ENCODE assay signal across 1 cellular context in the genomic region with DNA sequence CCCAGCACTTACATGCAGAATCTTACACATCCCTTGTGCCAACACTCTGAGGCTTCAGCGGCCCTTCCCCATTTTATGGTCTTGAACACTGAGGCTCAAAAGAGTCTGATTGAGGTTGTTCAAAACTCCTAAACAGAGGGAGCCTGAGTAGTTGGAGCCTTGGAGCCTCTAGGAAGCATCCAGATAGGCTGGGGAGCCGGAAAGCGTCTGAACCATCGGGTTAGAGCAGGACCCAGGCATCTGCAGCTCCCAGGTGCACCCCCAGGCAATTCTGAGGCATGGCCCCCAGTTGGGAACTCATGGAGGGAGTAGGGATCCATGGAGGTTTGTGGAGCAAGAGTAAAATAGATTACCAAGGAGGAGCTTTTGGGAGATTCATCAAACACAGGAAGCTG.
TF ChIP-seq lines count a peak whose summit lies in the region.

No MANE protein-coding gene starts in this region.

TF ChIP-seq in H1, 55 proteins besides CTCF, POLR2A, EP300 and RAD21:
- TF ChIP-seq BRCA1 (IDR thresholded peaks at IDR 0.05; ENCODE audit: low read depth, low read length) (no peak), CHD1 (IDR thresholded peaks at IDR 0.05; ENCODE audit: low read depth, low read length) (no peak), TAF1 (IDR thresholded peaks at IDR 0.05; ENCODE audit: low read depth, low read length) (no peak), KDM4A (IDR thresholded peaks at IDR 0.05; ENCODE audit: low read depth, low read length, severe bottlenecking) (no peak)
- TF ChIP-seq, protein P1, sequence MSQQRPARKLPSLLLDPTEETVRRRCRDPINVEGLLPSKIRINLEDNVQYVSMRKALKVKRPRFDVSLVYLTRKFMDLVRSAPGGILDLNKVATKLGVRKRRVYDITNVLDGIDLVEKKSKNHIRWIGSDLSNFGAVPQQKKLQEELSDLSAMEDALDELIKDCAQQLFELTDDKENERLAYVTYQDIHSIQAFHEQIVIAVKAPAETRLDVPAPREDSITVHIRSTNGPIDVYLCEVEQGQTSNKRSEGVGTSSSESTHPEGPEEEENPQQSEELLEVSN (IDR thresholded peaks at IDR 0.05), result no peak
TF ChIP-seq in H1: peak in this region for 0.
